ENCODE assay signal across 1 cellular context in the genomic region with DNA sequence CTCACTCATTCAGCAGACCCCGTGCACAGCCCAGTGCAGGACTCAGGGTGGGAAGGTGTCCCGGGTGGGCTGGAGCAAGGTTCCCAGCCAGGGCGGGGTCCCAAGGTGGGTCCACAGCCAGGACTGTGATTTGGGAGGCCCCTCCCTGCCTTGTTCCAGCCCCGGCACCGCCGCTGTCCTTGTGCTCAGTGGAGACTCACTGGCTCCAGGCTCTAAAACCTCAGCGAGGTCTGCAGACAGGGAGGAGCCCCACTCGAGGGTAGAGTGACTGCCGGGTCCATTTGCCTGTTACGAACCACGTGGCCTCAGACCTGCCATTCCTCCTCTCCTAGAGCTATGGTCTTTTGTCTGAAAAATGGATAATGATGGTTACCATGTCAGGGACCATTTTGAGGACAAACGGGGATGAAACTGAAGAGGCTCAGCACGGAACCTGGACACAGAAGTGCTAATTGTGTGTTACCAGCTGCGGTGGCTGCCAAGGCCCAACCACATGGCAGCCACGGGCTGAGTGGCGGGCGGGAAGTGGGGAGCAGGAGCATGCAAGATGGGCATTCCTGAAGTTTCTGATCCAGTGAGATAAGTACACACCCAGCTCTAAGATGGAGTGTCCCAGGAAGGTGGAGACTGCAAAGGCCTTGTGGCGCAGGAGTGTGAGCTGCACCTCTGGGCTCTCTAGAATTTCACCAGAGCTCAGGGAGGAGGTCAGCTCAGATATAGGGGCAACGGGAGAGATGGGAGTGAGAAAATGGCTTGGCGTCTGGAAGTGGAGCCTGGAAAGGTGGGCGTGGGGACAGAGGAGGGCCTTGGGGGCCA.
TF ChIP-seq lines count a peak whose summit lies in the region.

No MANE protein-coding gene starts in this region.

TF ChIP-seq in WTC11, 78 proteins besides CTCF, POLR2A, EP300 and RAD21 (continued from another document):
- TF ChIP-seq, protein P1, sequence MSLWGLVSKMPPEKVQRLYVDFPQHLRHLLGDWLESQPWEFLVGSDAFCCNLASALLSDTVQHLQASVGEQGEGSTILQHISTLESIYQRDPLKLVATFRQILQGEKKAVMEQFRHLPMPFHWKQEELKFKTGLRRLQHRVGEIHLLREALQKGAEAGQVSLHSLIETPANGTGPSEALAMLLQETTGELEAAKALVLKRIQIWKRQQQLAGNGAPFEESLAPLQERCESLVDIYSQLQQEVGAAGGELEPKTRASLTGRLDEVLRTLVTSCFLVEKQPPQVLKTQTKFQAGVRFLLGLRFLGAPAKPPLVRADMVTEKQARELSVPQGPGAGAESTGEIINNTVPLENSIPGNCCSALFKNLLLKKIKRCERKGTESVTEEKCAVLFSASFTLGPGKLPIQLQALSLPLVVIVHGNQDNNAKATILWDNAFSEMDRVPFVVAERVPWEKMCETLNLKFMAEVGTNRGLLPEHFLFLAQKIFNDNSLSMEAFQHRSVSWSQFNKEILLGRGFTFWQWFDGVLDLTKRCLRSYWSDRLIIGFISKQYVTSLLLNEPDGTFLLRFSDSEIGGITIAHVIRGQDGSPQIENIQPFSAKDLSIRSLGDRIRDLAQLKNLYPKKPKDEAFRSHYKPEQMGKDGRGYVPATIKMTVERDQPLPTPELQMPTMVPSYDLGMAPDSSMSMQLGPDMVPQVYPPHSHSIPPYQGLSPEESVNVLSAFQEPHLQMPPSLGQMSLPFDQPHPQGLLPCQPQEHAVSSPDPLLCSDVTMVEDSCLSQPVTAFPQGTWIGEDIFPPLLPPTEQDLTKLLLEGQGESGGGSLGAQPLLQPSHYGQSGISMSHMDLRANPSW (CRISPR knock-in tag; conservative IDR thresholded peaks at IDR 0.05; ENCODE audit: low read depth), result no peak
- TF ChIP-seq ZNF396 (CRISPR knock-in tag; IDR thresholded peaks at IDR 0.05; ENCODE audit: borderline replicate concordance) (no peak), NR1H2 (CRISPR knock-in tag; IDR thresholded peaks at IDR 0.05) (no peak), ATF1 (CRISPR knock-in tag; IDR thresholded peaks at IDR 0.05) (no peak)
- TF ChIP-seq, protein P2, sequence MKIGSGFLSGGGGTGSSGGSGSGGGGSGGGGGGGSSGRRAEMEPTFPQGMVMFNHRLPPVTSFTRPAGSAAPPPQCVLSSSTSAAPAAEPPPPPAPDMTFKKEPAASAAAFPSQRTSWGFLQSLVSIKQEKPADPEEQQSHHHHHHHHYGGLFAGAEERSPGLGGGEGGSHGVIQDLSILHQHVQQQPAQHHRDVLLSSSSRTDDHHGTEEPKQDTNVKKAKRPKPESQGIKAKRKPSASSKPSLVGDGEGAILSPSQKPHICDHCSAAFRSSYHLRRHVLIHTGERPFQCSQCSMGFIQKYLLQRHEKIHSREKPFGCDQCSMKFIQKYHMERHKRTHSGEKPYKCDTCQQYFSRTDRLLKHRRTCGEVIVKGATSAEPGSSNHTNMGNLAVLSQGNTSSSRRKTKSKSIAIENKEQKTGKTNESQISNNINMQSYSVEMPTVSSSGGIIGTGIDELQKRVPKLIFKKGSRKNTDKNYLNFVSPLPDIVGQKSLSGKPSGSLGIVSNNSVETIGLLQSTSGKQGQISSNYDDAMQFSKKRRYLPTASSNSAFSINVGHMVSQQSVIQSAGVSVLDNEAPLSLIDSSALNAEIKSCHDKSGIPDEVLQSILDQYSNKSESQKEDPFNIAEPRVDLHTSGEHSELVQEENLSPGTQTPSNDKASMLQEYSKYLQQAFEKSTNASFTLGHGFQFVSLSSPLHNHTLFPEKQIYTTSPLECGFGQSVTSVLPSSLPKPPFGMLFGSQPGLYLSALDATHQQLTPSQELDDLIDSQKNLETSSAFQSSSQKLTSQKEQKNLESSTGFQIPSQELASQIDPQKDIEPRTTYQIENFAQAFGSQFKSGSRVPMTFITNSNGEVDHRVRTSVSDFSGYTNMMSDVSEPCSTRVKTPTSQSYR (CRISPR knock-in tag; IDR thresholded peaks at IDR 0.05), result no peak
TF ChIP-seq in WTC11: peak in this region for 0.
